In genomic region chr11:111765984-111766833, GRCh38 we compare ENCODE assay signal across 1 cellular context.
TF ChIP-seq lines count a peak whose summit lies in the region.

PPP2R1B (minus strand) TSS chr11:111766389; CDS start chr11:111766361, 28 bp downstream.

TF ChIP-seq in GM12878, 131 proteins besides CTCF, POLR2A, EP300 and RAD21 (continued from another document and continues in another):
- TF ChIP-seq BCLAF1 (IDR thresholded peaks at IDR 0.05) (no peak; the same call in 1 of the 2 replicates), ZZZ3 (IDR thresholded peaks at IDR 0.05; ENCODE audit: control insufficient read depth, insufficient read length, low read depth) (no peak), RFX5 (IDR thresholded peaks at IDR 0.05; ENCODE audit: low read depth, low read length) (no peak), CEBPZ (IDR thresholded peaks at IDR 0.05; ENCODE audit: low read depth, low read length) (no peak), CBX5 (IDR thresholded peaks at IDR 0.05; ENCODE audit: low read depth) (0 out of 2 replicates have a peak, but pooled peaks have one; percentile 31), MLLT1 (IDR thresholded peaks at IDR 0.05) (0 out of 2 replicates have a peak, but pooled peaks have one; percentile 61), LARP7 (IDR thresholded peaks at IDR 0.05) (peak; percentile 82), RBBP5 (conservative IDR thresholded peaks at IDR 0.05) (no peak), PBX3 (IDR thresholded peaks at IDR 0.05; ENCODE audit: insufficient replicate concordance, low read depth, low read length) (no peak), PKNOX1 (IDR thresholded peaks at IDR 0.05) (no peak), E2F8 (IDR thresholded peaks at IDR 0.05; ENCODE audit: low read depth, partially characterized antibody) (no peak), CEBPB (IDR thresholded peaks at IDR 0.05; ENCODE audit: borderline replicate concordance in 1 of 2, low read depth in 2 of 2, low read length in 2 of 2) (no peak), KAT2A (conservative IDR thresholded peaks at IDR 0.05; ENCODE audit: control insufficient read depth, low read depth, low read length) (no peak), ZNF207 (IDR thresholded peaks at IDR 0.05; ENCODE audit: borderline replicate concordance) (no peak), POLR2AphosphoS2 (IDR thresholded peaks at IDR 0.05; ENCODE audit: low read depth, low read length) (peak; percentile 65; the same call in 1 of the 2 replicates), RUNX3 (IDR thresholded peaks at IDR 0.05; ENCODE audit: low read length) (no peak), RAD51 (IDR thresholded peaks at IDR 0.05) (no peak), BMI1 (IDR thresholded peaks at IDR 0.05; ENCODE audit: borderline replicate concordance) (no peak), ZNF217 (IDR thresholded peaks at IDR 0.05) (no peak), KDM1A (IDR thresholded peaks at IDR 0.05; ENCODE audit: borderline replicate concordance) (no peak), ZNF384 (IDR thresholded peaks at IDR 0.05; ENCODE audit: borderline replicate concordance, low read depth, low read length) (no peak), YBX1 (IDR thresholded peaks at IDR 0.05) (no peak), CHD2 (IDR thresholded peaks at IDR 0.05; ENCODE audit: borderline replicate concordance, low read depth, low read length) (no peak), KLF5 (IDR thresholded peaks at IDR 0.05; ENCODE audit: partially characterized antibody) (no peak), ZNF24 (IDR thresholded peaks at IDR 0.05) (no peak), PAX8 (IDR thresholded peaks at IDR 0.05) (no peak), SIN3A (IDR thresholded peaks at IDR 0.05; ENCODE audit: low read depth, low read length) (0 out of 2 replicates have a peak, but pooled peaks have one; percentile 36), WRNIP1 (IDR thresholded peaks at IDR 0.05; ENCODE audit: borderline replicate concordance, low read depth, low read length) (no peak), NRF1 (conservative IDR thresholded peaks at IDR 0.05; ENCODE audit: low read depth, low read length) (no peak), SUPT20H (IDR thresholded peaks at IDR 0.05; ENCODE audit: borderline replicate concordance, control insufficient read depth, low read depth, low read length) (no peak), CREB1 (IDR thresholded peaks at IDR 0.05; ENCODE audit: low read depth) (peak; percentile 54; the same call in 1 of the 2 replicates), ETV6 (conservative IDR thresholded peaks at IDR 0.05 in 1 of 2, IDR thresholded peaks at IDR 0.05 in 1 of 2; ENCODE audit: borderline replicate concordance in 1 of 2, low read depth in 1 of 2) (no peak), TCF7 (IDR thresholded peaks at IDR 0.05; ENCODE audit: borderline replicate concordance) (no peak), CREM (IDR thresholded peaks at IDR 0.05; ENCODE audit: low read depth) (no peak), RELA (IDR thresholded peaks at IDR 0.05; ENCODE audit: borderline replicate concordance, partially characterized antibody) (no peak), HSF1 (IDR thresholded peaks at IDR 0.05; ENCODE audit: low read depth, low read length) (no peak), ESRRA (IDR thresholded peaks at IDR 0.05; ENCODE audit: low read length) (no peak), PML (IDR thresholded peaks at IDR 0.05; ENCODE audit: low read length) (no peak), POLR2AphosphoS5 (IDR thresholded peaks at IDR 0.05; ENCODE audit: low read length) (peak; percentile 62; the same call in 1 of the 2 replicates), CBX3 (IDR thresholded peaks at IDR 0.05; ENCODE audit: borderline replicate concordance, low read depth) (no peak), SRF (IDR thresholded peaks at IDR 0.05; ENCODE audit: low read depth in 2 of 2, low read length in 2 of 2) (no peak), ZBTB40 (IDR thresholded peaks at IDR 0.05; ENCODE audit: borderline replicate concordance) (no peak), ATF3 (IDR thresholded peaks at IDR 0.05; ENCODE audit: borderline replicate concordance, extremely low read depth, low read depth, low read length) (no peak)
